12 cellular contexts compared by ENCODE assay signal in genomic region chr1:13930151-13930550, GRCh38.
A peak's percentile ranks its signal among the peaks of the same experiment; 100 is the strongest.
DNase-seq lines count a peak whose midpoint lies in the region; ATAC-seq and FAIRE-seq lines count a peak whose summit lies in the region.
"Had no signal": no experiment of that assay in that cellular context is flagged by ENCODE, and none has a peak within 500 bp of the region (broad histone marks: within the 10 kb centered on the region; RNA-seq: fewer than 3 reads in every experiment).

No MANE protein-coding gene starts in this region.

- H3K36me3 ChIP-seq in HAP-1 (replicated peaks) = no peaks in the 10 kb centered on the region

- no peak for FAIRE-seq in frontal cortex (lab: Jason Lieb, UNC)

- peaks cover 3% of the 10 kb centered on the region for H3K27me3 Mint-ChIP-seq in activated CD4-positive, alpha-beta memory T cell treated with anti-CD3 and anti-CD28 coated beads, Interleukin-2, amount 10 ng/mL, durations not matched to agents 7 days and 5 days

- CTCF ChIA-PET in activated CD4-positive, alpha-beta memory T cell treated with anti-CD3 and anti-CD28 coated beads, Interleukin-2, amount 10 ng/mL, durations not matched to agents 7 days and 5 days (lab: Charles Lee) = interaction anchor here (0.6 kb wide), 1 partner anchor 276 kb away, joined by 3 read pairs; no protein-coding TSS in a partner anchor

- peak; percentile 34 for ATAC-seq in left colon
- no peak for ATAC-seq in GM21825 (IDR thresholded peaks at IDR 0.05; ENCODE audit: unreplicated experiment)
- no peak for ATAC-seq in GM21576 (IDR thresholded peaks at IDR 0.05; ENCODE audit: unreplicated experiment)
- ATAC-seq: sciatic nerve, T-helper 17 cell had no signal

- H3K9me3 ChIP-seq in HAP-1 = no peaks in the 10 kb centered on the region

- H3K27me3 ChIP-seq in HAP-1 (ENCODE audit: low read depth) = no peaks in the 10 kb centered on the region; the same call in 1 of the 2 replicates

- intact Hi-C loops in left colon (cut with DNase I, micrococcal nuclease) = no loop called here

- POLR2A ChIA-PET in activated CD4-positive, alpha-beta memory T cell treated with anti-CD3 and anti-CD28 coated beads, Interleukin-2, amount 10 ng/mL, durations not matched to agents 7 days and 5 days (lab: Charles Lee) = no interaction called here

- H3K27ac Mint-ChIP-seq in activated CD4-positive, alpha-beta memory T cell treated with anti-CD3 and anti-CD28 coated beads, Interleukin-2, amount 10 ng/mL, durations not matched to agents 7 days and 5 days = no peak overlapping the region
- H3K27ac Mint-ChIP-seq: T-helper 17 cell had no signal

- no peaks in the 10 kb centered on the region for H3K4me1 Mint-ChIP-seq in activated CD4-positive, alpha-beta memory T cell treated with anti-CD3 and anti-CD28 coated beads, Interleukin-2, amount 10 ng/mL, durations not matched to agents 7 days and 5 days
- H3K4me1 Mint-ChIP-seq: T-helper 17 cell had no signal

- H3K9me3 Mint-ChIP-seq in activated CD4-positive, alpha-beta memory T cell treated with anti-CD3 and anti-CD28 coated beads, Interleukin-2, amount 10 ng/mL, durations not matched to agents 7 days and 5 days = no peaks in the 10 kb centered on the region

- H3K4me1 ChIP-seq in HAP-1 = no peaks in the 10 kb centered on the region

- no peak overlapping the region for H3K4me3 Mint-ChIP-seq in activated CD4-positive, alpha-beta memory T cell treated with anti-CD3 and anti-CD28 coated beads, Interleukin-2, amount 10 ng/mL, durations not matched to agents 7 days and 5 days
- H3K4me3 Mint-ChIP-seq: T-helper 17 cell had no signal

- no peaks in the 10 kb centered on the region for H3K36me3 Mint-ChIP-seq in activated CD4-positive, alpha-beta memory T cell treated with anti-CD3 and anti-CD28 coated beads, Interleukin-2, amount 10 ng/mL, durations not matched to agents 7 days and 5 days (ENCODE audit: low read depth)

- H3K4me3 ChIP-seq in HAP-1 = no peak overlapping the region

- in situ Hi-C loops in HAP-1 (cut with MboI; ENCODE audit: low sequenced_read_pairs) = no loop called here

- DNase-seq in COLO668 (lab: John Stamatoyannopoulos, UW; ENCODE audit: unreplicated experiment) (peak; percentile 23), HAP-1 (ENCODE audit: low spot score in 2 of 2) (peak; percentile 15 to 53), left colon (peak in 1 of 2 donors; percentile 32), frontal cortex (ENCODE audit: low spot score in 2 of 2) (no peak)
- peak; percentile 34 for DNase-seq in activated CD4-positive, alpha-beta memory T cell treated with anti-CD3 and anti-CD28 coated beads, Interleukin-2, amount 10 ng/mL, durations not matched to agents 7 days and 5 days
- DNase-seq in stimulated activated naive CD4-positive, alpha-beta T cell treated with Interleukin-2 at 50 U/mL for 16 hours (lab: John Stamatoyannopoulos, UW) = no peak
- DNase-seq: EL, GOT3, T-helper 17 cell had no signal

Comparison
In these comparisons a context has a peak if more than half of its experiments do, and no peak if none do; other contexts are left out.
1. DNase-seq: peak in COLO668 (single experiment), HAP-1 (2 of 2) and activated CD4-positive, alpha-beta memory T cell treated with anti-CD3 and anti-CD28 coated beads, Interleukin-2, amount 10 ng/mL, durations not matched to agents 7 days and 5 days (single experiment); none in frontal cortex (0 of 2) and stimulated activated naive CD4-positive, alpha-beta T cell treated with Interleukin-2 at 50 U/mL for 16 hours (single experiment).